1 cellular context compared by ENCODE assay signal in the genomic region with DNA sequence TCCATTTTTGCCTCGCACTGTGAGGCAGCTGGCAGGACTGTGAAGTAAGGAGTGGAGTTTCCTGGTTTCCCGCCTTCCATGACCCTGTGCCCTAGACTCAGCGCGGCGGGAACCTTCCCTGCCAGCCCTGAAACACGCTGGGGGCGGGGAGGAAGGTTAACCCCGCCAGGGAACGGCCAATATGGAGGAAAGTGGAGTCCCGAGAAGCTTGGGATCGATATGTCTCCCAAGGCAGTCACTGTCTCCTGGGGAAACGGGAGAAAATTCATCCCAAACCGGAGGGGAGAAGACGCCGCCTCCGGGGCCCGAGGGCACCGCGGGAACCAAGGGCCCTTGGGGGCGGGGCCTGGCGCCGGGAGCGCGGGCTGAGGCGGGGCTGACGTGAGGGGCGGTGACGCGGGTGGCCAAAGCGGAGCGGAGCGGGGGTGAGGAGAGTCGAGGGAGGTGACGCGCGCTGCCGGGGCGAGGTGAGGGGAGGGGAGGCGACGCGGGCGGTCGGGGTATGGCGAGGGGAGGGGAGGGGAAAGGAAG.
TF ChIP-seq lines count a peak whose summit lies in the region.

A gene with protein sequence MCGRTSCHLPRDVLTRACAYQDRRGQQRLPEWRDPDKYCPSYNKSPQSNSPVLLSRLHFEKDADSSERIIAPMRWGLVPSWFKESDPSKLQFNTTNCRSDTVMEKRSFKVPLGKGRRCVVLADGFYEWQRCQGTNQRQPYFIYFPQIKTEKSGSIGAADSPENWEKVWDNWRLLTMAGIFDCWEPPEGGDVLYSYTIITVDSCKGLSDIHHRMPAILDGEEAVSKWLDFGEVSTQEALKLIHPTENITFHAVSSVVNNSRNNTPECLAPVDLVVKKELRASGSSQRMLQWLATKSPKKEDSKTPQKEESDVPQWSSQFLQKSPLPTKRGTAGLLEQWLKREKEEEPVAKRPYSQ (plus strand): TSS at position 432 of the 531 bp plus-strand sequence. CDS start 863 bp downstream, outside the sequence.

TF ChIP-seq in HepG2, 621 proteins besides CTCF, POLR2A, EP300 and RAD21 (continued from another document and continues in another):
- TF ChIP-seq, protein P1, sequence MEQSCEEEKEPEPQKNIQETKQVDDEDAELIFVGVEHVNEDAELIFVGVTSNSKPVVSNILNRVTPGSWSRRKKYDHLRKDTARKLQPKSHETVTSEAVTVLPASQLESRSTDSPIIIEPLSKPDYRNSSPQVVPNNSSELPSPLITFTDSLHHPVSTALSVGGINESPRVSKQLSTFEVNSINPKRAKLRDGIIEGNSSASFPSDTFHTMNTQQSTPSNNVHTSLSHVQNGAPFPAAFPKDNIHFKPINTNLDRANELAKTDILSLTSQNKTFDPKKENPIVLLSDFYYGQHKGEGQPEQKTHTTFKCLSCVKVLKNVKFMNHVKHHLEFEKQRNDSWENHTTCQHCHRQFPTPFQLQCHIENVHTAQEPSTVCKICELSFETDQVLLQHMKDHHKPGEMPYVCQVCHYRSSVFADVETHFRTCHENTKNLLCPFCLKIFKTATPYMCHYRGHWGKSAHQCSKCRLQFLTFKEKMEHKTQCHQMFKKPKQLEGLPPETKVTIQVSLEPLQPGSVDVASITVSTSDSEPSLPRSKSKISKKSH (CRISPR knock-in tag; IDR thresholded peaks at IDR 0.05; ENCODE audit: borderline replicate concordance): no peak
- no peak for TF ChIP-seq HDAC2 (CRISPR knock-in tag; IDR thresholded peaks at IDR 0.05)
- TF ChIP-seq, protein P2, sequence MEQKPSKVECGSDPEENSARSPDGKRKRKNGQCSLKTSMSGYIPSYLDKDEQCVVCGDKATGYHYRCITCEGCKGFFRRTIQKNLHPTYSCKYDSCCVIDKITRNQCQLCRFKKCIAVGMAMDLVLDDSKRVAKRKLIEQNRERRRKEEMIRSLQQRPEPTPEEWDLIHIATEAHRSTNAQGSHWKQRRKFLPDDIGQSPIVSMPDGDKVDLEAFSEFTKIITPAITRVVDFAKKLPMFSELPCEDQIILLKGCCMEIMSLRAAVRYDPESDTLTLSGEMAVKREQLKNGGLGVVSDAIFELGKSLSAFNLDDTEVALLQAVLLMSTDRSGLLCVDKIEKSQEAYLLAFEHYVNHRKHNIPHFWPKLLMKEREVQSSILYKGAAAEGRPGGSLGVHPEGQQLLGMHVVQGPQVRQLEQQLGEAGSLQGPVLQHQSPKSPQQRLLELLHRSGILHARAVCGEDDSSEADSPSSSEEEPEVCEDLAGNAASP (CRISPR knock-in tag; IDR thresholded peaks at IDR 0.05; ENCODE audit: borderline replicate concordance): no peak; the same call in 1 of the 2 replicates
- TF ChIP-seq, protein P3, sequence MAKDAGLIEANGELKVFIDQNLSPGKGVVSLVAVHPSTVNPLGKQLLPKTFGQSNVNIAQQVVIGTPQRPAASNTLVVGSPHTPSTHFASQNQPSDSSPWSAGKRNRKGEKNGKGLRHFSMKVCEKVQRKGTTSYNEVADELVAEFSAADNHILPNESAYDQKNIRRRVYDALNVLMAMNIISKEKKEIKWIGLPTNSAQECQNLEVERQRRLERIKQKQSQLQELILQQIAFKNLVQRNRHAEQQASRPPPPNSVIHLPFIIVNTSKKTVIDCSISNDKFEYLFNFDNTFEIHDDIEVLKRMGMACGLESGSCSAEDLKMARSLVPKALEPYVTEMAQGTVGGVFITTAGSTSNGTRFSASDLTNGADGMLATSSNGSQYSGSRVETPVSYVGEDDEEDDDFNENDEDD (CRISPR knock-in tag; IDR thresholded peaks at IDR 0.05; ENCODE audit: borderline replicate concordance): peak; percentile 92
- no peak for TF ChIP-seq ZBTB7B (CRISPR knock-in tag; IDR thresholded peaks at IDR 0.05)
- TF ChIP-seq, protein P4, sequence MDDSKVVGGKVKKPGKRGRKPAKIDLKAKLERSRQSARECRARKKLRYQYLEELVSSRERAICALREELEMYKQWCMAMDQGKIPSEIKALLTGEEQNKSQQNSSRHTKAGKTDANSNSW (CRISPR knock-in tag; IDR thresholded peaks at IDR 0.05; ENCODE audit: borderline replicate concordance): no peak
- TF ChIP-seq NAIF1 (CRISPR knock-in tag; IDR thresholded peaks at IDR 0.05; ENCODE audit: borderline replicate concordance): no peak
- TF ChIP-seq ATF7-NPFF (CRISPR knock-in tag; IDR thresholded peaks at IDR 0.05; ENCODE audit: low read depth): no peak
- TF ChIP-seq, protein P5, sequence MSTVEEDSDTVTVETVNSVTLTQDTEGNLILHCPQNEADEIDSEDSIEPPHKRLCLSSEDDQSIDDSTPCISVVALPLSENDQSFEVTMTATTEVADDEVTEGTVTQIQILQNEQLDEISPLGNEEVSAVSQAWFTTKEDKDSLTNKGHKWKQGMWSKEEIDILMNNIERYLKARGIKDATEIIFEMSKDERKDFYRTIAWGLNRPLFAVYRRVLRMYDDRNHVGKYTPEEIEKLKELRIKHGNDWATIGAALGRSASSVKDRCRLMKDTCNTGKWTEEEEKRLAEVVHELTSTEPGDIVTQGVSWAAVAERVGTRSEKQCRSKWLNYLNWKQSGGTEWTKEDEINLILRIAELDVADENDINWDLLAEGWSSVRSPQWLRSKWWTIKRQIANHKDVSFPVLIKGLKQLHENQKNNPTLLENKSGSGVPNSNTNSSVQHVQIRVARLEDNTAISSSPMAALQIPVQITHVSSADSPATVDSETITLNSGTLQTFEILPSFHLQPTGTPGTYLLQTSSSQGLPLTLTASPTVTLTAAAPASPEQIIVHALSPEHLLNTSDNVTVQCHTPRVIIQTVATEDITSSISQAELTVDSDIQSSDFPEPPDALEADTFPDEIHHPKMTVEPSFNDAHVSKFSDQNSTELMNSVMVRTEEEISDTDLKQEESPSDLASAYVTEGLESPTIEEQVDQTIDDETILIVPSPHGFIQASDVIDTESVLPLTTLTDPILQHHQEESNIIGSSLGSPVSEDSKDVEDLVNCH (CRISPR knock-in tag; IDR thresholded peaks at IDR 0.05): no peak
- TF ChIP-seq NFIC (IDR thresholded peaks at IDR 0.05; ENCODE audit: low read length): no peak
- TF ChIP-seq CREB1 (IDR thresholded peaks at IDR 0.05): peak; percentile 89
- no peak for TF ChIP-seq CREB1 (CRISPR knock-in tag; IDR thresholded peaks at IDR 0.05)
- TF ChIP-seq SNAPC2 (CRISPR knock-in tag; IDR thresholded peaks at IDR 0.05): peak; percentile 69; the same call in 1 of the 2 replicates
- no peak for TF ChIP-seq ZNF382 (CRISPR knock-in tag; IDR thresholded peaks at IDR 0.05; ENCODE audit: borderline replicate concordance)
- no peak for TF ChIP-seq ZNF34 (CRISPR knock-in tag; IDR thresholded peaks at IDR 0.05; ENCODE audit: borderline replicate concordance)
- no peak for TF ChIP-seq NR1H2 (CRISPR knock-in tag; IDR thresholded peaks at IDR 0.05; ENCODE audit: borderline replicate concordance, low read depth)
- no peak for TF ChIP-seq ZNF567 (CRISPR knock-in tag; IDR thresholded peaks at IDR 0.05; ENCODE audit: borderline replicate concordance)
- no peak for TF ChIP-seq NR2C2 (CRISPR knock-in tag; IDR thresholded peaks at IDR 0.05; ENCODE audit: borderline replicate concordance)
- no peak for TF ChIP-seq NCOA2 (CRISPR knock-in tag; IDR thresholded peaks at IDR 0.05)
- TF ChIP-seq ZNF343 (CRISPR knock-in tag; IDR thresholded peaks at IDR 0.05): 0 out of 2 replicates have a peak, but pooled peaks have one; percentile 5
- TF ChIP-seq, protein P6, sequence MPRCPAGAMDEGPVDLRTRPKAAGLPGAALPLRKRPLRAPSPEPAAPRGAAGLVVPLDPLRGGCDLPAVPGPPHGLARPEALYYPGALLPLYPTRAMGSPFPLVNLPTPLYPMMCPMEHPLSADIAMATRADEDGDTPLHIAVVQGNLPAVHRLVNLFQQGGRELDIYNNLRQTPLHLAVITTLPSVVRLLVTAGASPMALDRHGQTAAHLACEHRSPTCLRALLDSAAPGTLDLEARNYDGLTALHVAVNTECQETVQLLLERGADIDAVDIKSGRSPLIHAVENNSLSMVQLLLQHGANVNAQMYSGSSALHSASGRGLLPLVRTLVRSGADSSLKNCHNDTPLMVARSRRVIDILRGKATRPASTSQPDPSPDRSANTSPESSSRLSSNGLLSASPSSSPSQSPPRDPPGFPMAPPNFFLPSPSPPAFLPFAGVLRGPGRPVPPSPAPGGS (CRISPR knock-in tag; IDR thresholded peaks at IDR 0.05): no peak
- no peak for TF ChIP-seq ZFX (CRISPR knock-in tag; IDR thresholded peaks at IDR 0.05; ENCODE audit: low read depth)
- TF ChIP-seq CREM (IDR thresholded peaks at IDR 0.05): no peak
- TF ChIP-seq CREM (CRISPR knock-in tag; IDR thresholded peaks at IDR 0.05): no peak
- TF ChIP-seq MAZ (IDR thresholded peaks at IDR 0.05; ENCODE audit: borderline replicate concordance, low read depth, low read length): peak; percentile 91; the same call in 1 of the 2 replicates
- 0 out of 2 replicates have a peak, but pooled peaks have one; percentile 82 for TF ChIP-seq MAZ (CRISPR knock-in tag; IDR thresholded peaks at IDR 0.05; ENCODE audit: low read depth)
- peak; percentile 59 for TF ChIP-seq ZMYM4 (CRISPR knock-in tag; IDR thresholded peaks at IDR 0.05)
- TF ChIP-seq TCF12 (IDR thresholded peaks at IDR 0.05): no peak
- no peak; the same call in 1 of the 2 replicates for TF ChIP-seq TCF12 (CRISPR knock-in tag; IDR thresholded peaks at IDR 0.05)
- no peak for TF ChIP-seq TSC22D2 (CRISPR knock-in tag; IDR thresholded peaks at IDR 0.05; ENCODE audit: borderline replicate concordance)
- TF ChIP-seq ZNF839 (CRISPR knock-in tag; IDR thresholded peaks at IDR 0.05; ENCODE audit: borderline replicate concordance): no peak
- TF ChIP-seq CBX2 (IDR thresholded peaks at IDR 0.05; ENCODE audit: low read depth, low read length): no peak
- no peak for TF ChIP-seq CBX2 (CRISPR knock-in tag; IDR thresholded peaks at IDR 0.05; ENCODE audit: low read depth)
- TF ChIP-seq, protein P7, sequence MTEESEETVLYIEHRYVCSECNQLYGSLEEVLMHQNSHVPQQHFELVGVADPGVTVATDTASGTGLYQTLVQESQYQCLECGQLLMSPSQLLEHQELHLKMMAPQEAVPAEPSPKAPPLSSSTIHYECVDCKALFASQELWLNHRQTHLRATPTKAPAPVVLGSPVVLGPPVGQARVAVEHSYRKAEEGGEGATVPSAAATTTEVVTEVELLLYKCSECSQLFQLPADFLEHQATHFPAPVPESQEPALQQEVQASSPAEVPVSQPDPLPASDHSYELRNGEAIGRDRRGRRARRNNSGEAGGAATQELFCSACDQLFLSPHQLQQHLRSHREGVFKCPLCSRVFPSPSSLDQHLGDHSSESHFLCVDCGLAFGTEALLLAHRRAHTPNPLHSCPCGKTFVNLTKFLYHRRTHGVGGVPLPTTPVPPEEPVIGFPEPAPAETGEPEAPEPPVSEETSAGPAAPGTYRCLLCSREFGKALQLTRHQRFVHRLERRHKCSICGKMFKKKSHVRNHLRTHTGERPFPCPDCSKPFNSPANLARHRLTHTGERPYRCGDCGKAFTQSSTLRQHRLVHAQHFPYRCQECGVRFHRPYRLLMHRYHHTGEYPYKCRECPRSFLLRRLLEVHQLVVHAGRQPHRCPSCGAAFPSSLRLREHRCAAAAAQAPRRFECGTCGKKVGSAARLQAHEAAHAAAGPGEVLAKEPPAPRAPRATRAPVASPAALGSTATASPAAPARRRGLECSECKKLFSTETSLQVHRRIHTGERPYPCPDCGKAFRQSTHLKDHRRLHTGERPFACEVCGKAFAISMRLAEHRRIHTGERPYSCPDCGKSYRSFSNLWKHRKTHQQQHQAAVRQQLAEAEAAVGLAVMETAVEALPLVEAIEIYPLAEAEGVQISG (CRISPR knock-in tag; IDR thresholded peaks at IDR 0.05): no peak
- no peak for TF ChIP-seq ADNP (CRISPR knock-in tag; IDR thresholded peaks at IDR 0.05)
- TF ChIP-seq, protein P8, sequence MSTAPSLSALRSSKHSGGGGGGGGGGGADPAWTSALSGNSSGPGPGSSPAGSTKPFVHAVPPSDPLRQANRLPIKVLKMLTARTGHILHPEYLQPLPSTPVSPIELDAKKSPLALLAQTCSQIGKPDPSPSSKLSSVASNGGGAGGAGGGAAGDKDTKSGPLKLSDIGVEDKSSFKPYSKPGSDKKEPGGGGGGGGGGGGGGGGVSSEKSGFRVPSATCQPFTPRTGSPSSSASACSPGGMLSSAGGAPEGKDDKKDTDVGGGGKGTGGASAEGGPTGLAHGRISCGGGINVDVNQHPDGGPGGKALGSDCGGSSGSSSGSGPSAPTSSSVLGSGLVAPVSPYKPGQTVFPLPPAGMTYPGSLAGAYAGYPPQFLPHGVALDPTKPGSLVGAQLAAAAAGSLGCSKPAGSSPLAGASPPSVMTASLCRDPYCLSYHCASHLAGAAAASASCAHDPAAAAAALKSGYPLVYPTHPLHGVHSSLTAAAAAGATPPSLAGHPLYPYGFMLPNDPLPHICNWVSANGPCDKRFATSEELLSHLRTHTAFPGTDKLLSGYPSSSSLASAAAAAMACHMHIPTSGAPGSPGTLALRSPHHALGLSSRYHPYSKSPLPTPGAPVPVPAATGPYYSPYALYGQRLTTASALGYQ (CRISPR knock-in tag; IDR thresholded peaks at IDR 0.05): no peak
- no peak for TF ChIP-seq NKX3-1 (CRISPR knock-in tag; IDR thresholded peaks at IDR 0.05)
- TF ChIP-seq, protein P9, sequence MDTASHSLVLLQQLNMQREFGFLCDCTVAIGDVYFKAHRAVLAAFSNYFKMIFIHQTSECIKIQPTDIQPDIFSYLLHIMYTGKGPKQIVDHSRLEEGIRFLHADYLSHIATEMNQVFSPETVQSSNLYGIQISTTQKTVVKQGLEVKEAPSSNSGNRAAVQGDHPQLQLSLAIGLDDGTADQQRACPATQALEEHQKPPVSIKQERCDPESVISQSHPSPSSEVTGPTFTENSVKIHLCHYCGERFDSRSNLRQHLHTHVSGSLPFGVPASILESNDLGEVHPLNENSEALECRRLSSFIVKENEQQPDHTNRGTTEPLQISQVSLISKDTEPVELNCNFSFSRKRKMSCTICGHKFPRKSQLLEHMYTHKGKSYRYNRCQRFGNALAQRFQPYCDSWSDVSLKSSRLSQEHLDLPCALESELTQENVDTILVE (CRISPR knock-in tag; IDR thresholded peaks at IDR 0.05): no peak; the same call in 1 of the 2 replicates
- no peak for TF ChIP-seq YEATS2 (CRISPR knock-in tag; IDR thresholded peaks at IDR 0.05; ENCODE audit: borderline replicate concordance)
- TF ChIP-seq, protein P10, sequence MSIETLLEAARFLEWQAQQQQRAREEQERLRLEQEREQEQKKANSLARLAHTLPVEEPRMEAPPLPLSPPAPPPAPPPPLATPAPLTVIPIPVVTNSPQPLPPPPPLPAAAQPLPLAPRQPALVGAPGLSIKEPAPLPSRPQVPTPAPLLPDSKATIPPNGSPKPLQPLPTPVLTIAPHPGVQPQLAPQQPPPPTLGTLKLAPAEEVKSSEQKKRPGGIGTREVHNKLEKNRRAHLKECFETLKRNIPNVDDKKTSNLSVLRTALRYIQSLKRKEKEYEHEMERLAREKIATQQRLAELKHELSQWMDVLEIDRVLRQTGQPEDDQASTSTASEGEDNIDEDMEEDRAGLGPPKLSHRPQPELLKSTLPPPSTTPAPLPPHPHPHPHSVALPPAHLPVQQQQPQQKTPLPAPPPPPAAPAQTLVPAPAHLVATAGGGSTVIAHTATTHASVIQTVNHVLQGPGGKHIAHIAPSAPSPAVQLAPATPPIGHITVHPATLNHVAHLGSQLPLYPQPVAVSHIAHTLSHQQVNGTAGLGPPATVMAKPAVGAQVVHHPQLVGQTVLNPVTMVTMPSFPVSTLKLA (IDR thresholded peaks at IDR 0.05): no peak
- no peak; the same call in 1 of the 2 replicates for TF ChIP-seq KDM5B (CRISPR knock-in tag; IDR thresholded peaks at IDR 0.05; ENCODE audit: borderline replicate concordance)
- no peak for TF ChIP-seq JUND (CRISPR knock-in tag; IDR thresholded peaks at IDR 0.05)
